Comparison of ENCODE assay signal across 1 cellular context in genomic region chrX:154437398-154437752, GRCh38.
TF ChIP-seq lines count a peak whose summit lies in the region.

No MANE protein-coding gene starts in this region.

TF ChIP-seq in H1, 55 proteins besides CTCF, POLR2A, EP300 and RAD21:
- no peak for TF ChIP-seq GTF2F1 (IDR thresholded peaks at IDR 0.05; ENCODE audit: borderline replicate concordance, low read depth, low read length)
- TF ChIP-seq ATF3 (IDR thresholded peaks at IDR 0.05; ENCODE audit: insufficient read depth, low read depth, low read length) = no peak
- TF ChIP-seq CHD1 (IDR thresholded peaks at IDR 0.05; ENCODE audit: low read depth, low read length) = no peak
- TF ChIP-seq RNF2 (IDR thresholded peaks at IDR 0.05; ENCODE audit: borderline replicate concordance, low read depth, low read length, missing control alignments, poor library complexity, severe bottlenecking) = no peak
- no peak for TF ChIP-seq HDAC6 (IDR thresholded peaks at IDR 0.05; ENCODE audit: low read depth, low read length)
- TF ChIP-seq NRF1 (IDR thresholded peaks at IDR 0.05; ENCODE audit: low read depth, low read length) = no peak
- TF ChIP-seq EGR1 (IDR thresholded peaks at IDR 0.05; ENCODE audit: borderline replicate concordance, low read depth, low read length) = no peak
- no peak for TF ChIP-seq KDM1A (IDR thresholded peaks at IDR 0.05; ENCODE audit: borderline replicate concordance, low read length)
- no peak for TF ChIP-seq CBX5 (IDR thresholded peaks at IDR 0.05; ENCODE audit: low read depth, low read length)
- no peak for TF ChIP-seq MAX (IDR thresholded peaks at IDR 0.05)
- TF ChIP-seq CHD2 (IDR thresholded peaks at IDR 0.05; ENCODE audit: low read length) = no peak
TF ChIP-seq in H1: peak in this region for 0.
